In the genomic region with DNA sequence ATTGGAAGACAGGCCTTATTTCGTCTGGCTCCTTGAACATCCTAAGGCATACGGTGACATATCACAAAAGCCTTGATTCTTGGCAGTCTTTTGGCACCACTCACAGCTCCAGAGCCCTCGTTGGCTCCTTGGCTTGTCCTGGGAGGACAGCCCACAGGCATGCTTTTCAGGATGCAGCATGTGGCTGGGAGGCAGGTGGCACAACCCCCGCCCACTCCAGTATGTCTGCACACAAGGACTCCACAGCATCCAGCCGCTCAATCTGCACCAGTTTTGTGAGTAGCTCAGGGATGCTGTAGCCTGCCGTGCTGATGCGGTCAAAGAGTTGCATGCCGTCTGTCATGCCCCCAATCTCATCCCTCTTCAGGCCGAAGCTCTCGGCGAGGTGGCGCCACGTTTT, we compare ENCODE assay signal across 24 cellular contexts.
"Had no signal": no experiment of that assay in that cellular context is flagged by ENCODE, and none has a peak within 500 bp of the region (broad histone marks: within the 10 kb centered on the region; RNA-seq: fewer than 3 reads in every experiment).

No MANE protein-coding gene starts in this region.

- H3K4me1 ChIP-seq: esophagus muscularis mucosa, foreskin keratinocyte, gastroesophageal sphincter, heart left ventricle, left lung, lower lobe of right lung had no signal

- H3K27me3 ChIP-seq: dorsolateral prefrontal cortex, esophagus muscularis mucosa, gastroesophageal sphincter, heart left ventricle, hepatocyte, left lung had no signal

- H3K4me1 Mint-ChIP-seq: mesothelial cell of epicardium, naive B cell had no signal

- ATAC-seq: foreskin keratinocyte, gastroesophageal sphincter, heart left ventricle, left cardiac atrium, left lung, left ventricle myocardium superior, lower lobe of right lung, mucosa of descending colon had no signal

- H3K4me3 ChIP-seq: coronary artery, dorsolateral prefrontal cortex, esophagus muscularis mucosa, gastroesophageal sphincter, heart left ventricle, hepatocyte, left lung, lower lobe of right lung, mucosa of descending colon had no signal

- DNase-seq: dermis blood vessel endothelial cell; dorsolateral prefrontal cortex; effector CD4-positive, alpha-beta T cell; effector memory CD4-positive, alpha-beta T cell; foreskin keratinocyte; heart left ventricle; hypothalamus; left cardiac atrium; left lung; left ventricle myocardium superior; lower lobe of right lung; mesenchymal stem cell; mucosa of descending colon; naive B cell had no signal

- H3K27ac ChIP-seq: coronary artery, dorsolateral prefrontal cortex, esophagus muscularis mucosa, foreskin keratinocyte, gastroesophageal sphincter, heart left ventricle, hepatocyte, left lung, lower lobe of right lung had no signal

- H3K9me3 ChIP-seq: lower lobe of right lung, mucosa of descending colon had no signal

- H2AFZ ChIP-seq: hepatocyte had no signal

- H3K79me2 ChIP-seq: hepatocyte had no signal

- H3K4me2 ChIP-seq: hepatocyte had no signal

- H3K4me3 Mint-ChIP-seq: mesothelial cell of epicardium, naive B cell had no signal

- H3K36me3 ChIP-seq: esophagus muscularis mucosa, gastroesophageal sphincter, heart left ventricle, left lung, lower lobe of right lung had no signal

- FAIRE-seq: colon, endothelial cell of umbilical vein, frontal cortex, islet of Langerhans, keratinocyte had no signal

- H3K27ac Mint-ChIP-seq: mesothelial cell of epicardium, naive B cell had no signal
